ENCODE assay signal across 20 cellular contexts in the genomic region with DNA sequence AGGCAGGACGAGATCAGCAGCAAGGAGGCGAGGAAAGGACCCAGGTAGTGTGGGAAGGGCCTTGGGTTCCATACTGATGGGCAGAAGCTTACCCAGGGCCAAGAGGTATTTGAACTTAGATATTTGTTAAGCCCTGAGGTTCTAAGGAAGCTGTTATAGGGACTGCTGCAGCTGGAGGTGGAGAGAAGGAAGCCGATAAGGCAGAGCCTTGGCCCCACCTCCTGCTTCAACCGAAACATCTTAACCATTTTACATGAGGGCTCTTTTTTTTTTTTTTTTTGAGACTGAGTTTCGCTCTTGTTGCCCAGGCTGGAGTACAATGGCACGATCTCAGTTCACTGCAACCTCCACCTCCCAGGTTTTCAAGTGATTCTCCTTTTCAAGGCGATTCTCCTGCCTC. TPM values are rescaled to one million over a fixed set of nuclear protein-coding genes. Genes with fewer than 3 reads are reported as not detected.
DNase-seq lines count a peak whose midpoint lies in the region; ATAC-seq and TF ChIP-seq lines count a peak whose summit lies in the region.
"Had no signal": no experiment of that assay in that cellular context is flagged by ENCODE, and none has a peak within 500 bp of the region (broad histone marks: within the 10 kb centered on the region; RNA-seq: fewer than 3 reads in every experiment).

No MANE protein-coding gene starts in this region.

- H3K9me3 Mint-ChIP-seq in activated CD4-positive, alpha-beta T cell treated with anti-CD3 and anti-CD28 coated beads, Interleukin-2, amount 10 ng/mL, durations not matched to agents 24 days and 14 days = no peaks in the 10 kb centered on the region
- H3K9me3 Mint-ChIP-seq in activated CD8-positive, alpha-beta T cell treated with anti-CD3 and anti-CD28 coated beads, Interleukin-2, amount 10 ng/mL, durations not matched to agents 7 days and 5 days (ENCODE audit: insufficient read depth) = no peaks in the 10 kb centered on the region
- H3K9me3 Mint-ChIP-seq in naive thymus-derived CD4-positive, alpha-beta T cell = no peaks in the 10 kb centered on the region
- H3K9me3 Mint-ChIP-seq in osteocyte (ENCODE audit: unreplicated experiment) (no peaks in the 10 kb centered on the region), WTC11 (no peaks in the 10 kb centered on the region)
- no peaks in the 10 kb centered on the region for H3K9me3 Mint-ChIP-seq in effector memory CD8-positive, alpha-beta T cell
- H3K9me3 Mint-ChIP-seq: memory B cell had no signal

- TF ChIP-seq CTCF in MM.1S (IDR thresholded peaks at IDR 0.05; ENCODE audit: low read length) (no peak), osteocyte (IDR thresholded peaks at IDR 0.05) (no peak), WTC11 (IDR thresholded peaks at IDR 0.05) (no peak)

- peak; percentile 13 for ATAC-seq in activated CD8-positive, alpha-beta T cell treated with anti-CD3 and anti-CD28 coated beads, Interleukin-2, amount 10 ng/mL, durations not matched to agents 7 days and 5 days
- peak; percentile 33 for ATAC-seq in naive thymus-derived CD4-positive, alpha-beta T cell
- no peak for ATAC-seq in effector memory CD8-positive, alpha-beta T cell (replicated peaks)
- ATAC-seq in WTC11 = no peak
- ATAC-seq: A549 had no signal

- peak; percentile 73 for DNase-seq in activated CD4-positive, alpha-beta T cell treated with anti-CD3 and anti-CD28 coated beads, Interleukin-2, amount 10 ng/mL, durations not matched to agents 24 days and 14 days
- DNase-seq in activated CD4-positive, alpha-beta T cell treated with anti-CD3 and anti-CD28 coated beads for 1 hour = no peak
- peak; percentile 86 for DNase-seq in MM.1S
- peak; percentile 36 for DNase-seq in activated CD8-positive, alpha-beta T cell treated with anti-CD3 and anti-CD28 coated beads, Interleukin-2, amount 10 ng/mL, durations not matched to agents 7 days and 5 days
- DNase-seq in naive thymus-derived CD4-positive, alpha-beta T cell = peak in 4 of 9 donors; percentile 36 to 49 (median 42)
- no peak for DNase-seq in osteocyte (ENCODE audit: extremely low spot score, unreplicated experiment)
- DNase-seq in effector memory CD8-positive, alpha-beta T cell = no peak
- no peak for DNase-seq in WTC11 (ENCODE audit: low spot score)
- DNase-seq: BE2C, Calu3, KG1, kidney glomerular epithelial cell, NCI-H1092, NCI-H2081 treated with DMSO at 0.1 percent for 48 hours, NCI-H510A treated with DMSO at 0.1 percent for 48 hours had no signal

- peak overlapping the region; percentile 70; the same call in 1 of the 2 replicates for H2AFZ ChIP-seq in MM.1S (ENCODE audit: low read length)

- no peaks in the 10 kb centered on the region for H3K27me3 Mint-ChIP-seq in activated CD4-positive, alpha-beta T cell treated with anti-CD3 and anti-CD28 coated beads, Interleukin-2, amount 10 ng/mL, durations not matched to agents 24 days and 14 days
- no peaks in the 10 kb centered on the region for H3K27me3 Mint-ChIP-seq in activated CD8-positive, alpha-beta T cell treated with anti-CD3 and anti-CD28 coated beads, Interleukin-2, amount 10 ng/mL, durations not matched to agents 7 days and 5 days (ENCODE audit: low read depth)
- no peaks in the 10 kb centered on the region for H3K27me3 Mint-ChIP-seq in naive thymus-derived CD4-positive, alpha-beta T cell
- H3K27me3 Mint-ChIP-seq in osteocyte (ENCODE audit: unreplicated experiment) = no peaks in the 10 kb centered on the region
- H3K27me3 Mint-ChIP-seq in effector memory CD8-positive, alpha-beta T cell = no peaks in the 10 kb centered on the region
- no peaks in the 10 kb centered on the region for H3K27me3 Mint-ChIP-seq in WTC11 (ENCODE audit: low read depth)

- H3K27ac Mint-ChIP-seq in activated CD4-positive, alpha-beta T cell treated with anti-CD3 and anti-CD28 coated beads, Interleukin-2, amount 10 ng/mL, durations not matched to agents 24 days and 14 days = peak overlapping the region; percentile 51
- peak overlapping the region; percentile 74 for H3K27ac Mint-ChIP-seq in activated CD8-positive, alpha-beta T cell treated with anti-CD3 and anti-CD28 coated beads, Interleukin-2, amount 10 ng/mL, durations not matched to agents 7 days and 5 days
- H3K27ac Mint-ChIP-seq in naive thymus-derived CD4-positive, alpha-beta T cell = peak overlapping the region; percentile 72 to 95 (median 86)
- no peak overlapping the region for H3K27ac Mint-ChIP-seq in osteocyte (ENCODE audit: unreplicated experiment)
- peak overlapping the region in 1 of 2 donors; percentile 79 for H3K27ac Mint-ChIP-seq in effector memory CD8-positive, alpha-beta T cell
- no peak overlapping the region for H3K27ac Mint-ChIP-seq in WTC11
- H3K27ac Mint-ChIP-seq: memory B cell had no signal

- H3K4me2 ChIP-seq in MM.1S (ENCODE audit: low read depth, low read length) = peak overlapping the region; percentile 95
- H3K4me2 ChIP-seq: A549 had no signal

- H3K4me1 ChIP-seq in MM.1S (ENCODE audit: low read length) = peaks cover 62% of the 10 kb centered on the region
- peaks cover 46 to 62% of the 10 kb centered on the region in 2 donors for H3K4me1 ChIP-seq in naive thymus-derived CD4-positive, alpha-beta T cell (ENCODE audit: control insufficient read depth in 2 of 2, insufficient read depth in 2 of 2, low read length in 2 of 2)
- H3K4me1 ChIP-seq: ascending aorta, right atrium auricular region had no signal

- H3K27me3 ChIP-seq in MM.1S (replicated peaks; ENCODE audit: insufficient read depth, low read length) = no peaks in the 10 kb centered on the region
- no peaks in the 10 kb centered on the region for H3K27me3 ChIP-seq in naive thymus-derived CD4-positive, alpha-beta T cell (ENCODE audit: control insufficient read depth in 2 of 2, insufficient read depth in 2 of 2, low read length in 2 of 2)
- H3K27me3 ChIP-seq: ascending aorta, BE2C, right atrium auricular region had no signal

- peak overlapping the region; percentile 97 for H3K27ac ChIP-seq in MM.1S (ENCODE audit: low read length)
- peak overlapping the region; percentile 26 for H3K27ac ChIP-seq in naive thymus-derived CD4-positive, alpha-beta T cell (ENCODE audit: low read depth, low read length)
- H3K27ac ChIP-seq: A549, ascending aorta, right atrium auricular region had no signal

- intact Hi-C loops in activated CD4-positive, alpha-beta T cell treated with anti-CD3 and anti-CD28 coated beads, Interleukin-2, amount 10 ng/mL, durations not matched to agents 24 days and 14 days (cut with micrococcal nuclease) = no loop called here
- intact Hi-C loops in naive thymus-derived CD4-positive, alpha-beta T cell (cut with micrococcal nuclease) = no loop called here

- POLR2A ChIA-PET in activated CD8-positive, alpha-beta T cell treated with anti-CD3 and anti-CD28 coated beads, Interleukin-2, amount 10 ng/mL, durations not matched to agents 7 days and 5 days (lab: Charles Lee) = interaction anchor here (1.2 kb wide), 1 partner anchor 9 kb away, joined by 3 read pairs; a partner anchor contains a TSS
- POLR2A ChIA-PET in naive thymus-derived CD4-positive, alpha-beta T cell (lab: Charles Lee) = interaction anchor here (0.7 to 6.7 kb wide), 5 partner anchors 9 to 1200 kb away, joined by 4 to 31 read pairs (median 5); a partner anchor contains a TSS
- POLR2A ChIA-PET in WTC11 (lab: Charles Lee) = interaction anchor here (0.8 kb wide), 1 partner anchor 9 kb away, joined by 3 read pairs; a partner anchor contains a TSS

- peak overlapping the region; percentile 70 for H3K9ac ChIP-seq in MM.1S (ENCODE audit: low read length)

- H3K79me2 ChIP-seq in MM.1S (ENCODE audit: low read length) = peaks cover 17% of the 10 kb centered on the region; the same call in 1 of the 2 replicates

- CTCF ChIA-PET in activated CD8-positive, alpha-beta T cell treated with anti-CD3 and anti-CD28 coated beads, Interleukin-2, amount 10 ng/mL, durations not matched to agents 7 days and 5 days (lab: Charles Lee) = interaction anchor here (0.6 to 1.7 kb wide), 4 partner anchors 9 to 81 kb away, joined by 3 to 8 read pairs (median 6); a partner anchor contains a TSS
- CTCF ChIA-PET in naive thymus-derived CD4-positive, alpha-beta T cell (lab: Charles Lee) = interaction anchor here (0.7 to 2.3 kb wide), 6 partner anchors 9 to 877 kb away, joined by 3 to 9 read pairs (median 4); no protein-coding TSS in a partner anchor
- CTCF ChIA-PET in WTC11 (lab: Charles Lee) = interaction anchor here (0.6 to 1.1 kb wide), 4 partner anchors 10 to 191 kb away, joined by 3 to 5 read pairs (median 4); a partner anchor contains a TSS

- no peaks in the 10 kb centered on the region for H3K9me2 ChIP-seq in MM.1S (replicated peaks; ENCODE audit: insufficient read depth, low read length)

- peak overlapping the region; percentile 47 for H3K4me3 ChIP-seq in MM.1S (ENCODE audit: low read length)
- H3K4me3 ChIP-seq in naive thymus-derived CD4-positive, alpha-beta T cell (ENCODE audit: low read length) = no peak overlapping the region
- H3K4me3 ChIP-seq: A549, ascending aorta, right atrium auricular region had no signal

- peaks cover 12% of the 10 kb centered on the region for H3K36me3 Mint-ChIP-seq in activated CD4-positive, alpha-beta T cell treated with anti-CD3 and anti-CD28 coated beads, Interleukin-2, amount 10 ng/mL, durations not matched to agents 24 days and 14 days (ENCODE audit: low read depth)
- peaks cover under 1% of the 10 kb centered on the region for H3K36me3 Mint-ChIP-seq in activated CD8-positive, alpha-beta T cell treated with anti-CD3 and anti-CD28 coated beads, Interleukin-2, amount 10 ng/mL, durations not matched to agents 7 days and 5 days (ENCODE audit: low read depth)
- H3K36me3 Mint-ChIP-seq in naive thymus-derived CD4-positive, alpha-beta T cell = peaks cover 0 to 1% (median 0%) of the 10 kb centered on the region in 5 donors
- H3K36me3 Mint-ChIP-seq in osteocyte (ENCODE audit: unreplicated experiment) = no peaks in the 10 kb centered on the region
- H3K36me3 Mint-ChIP-seq in effector memory CD8-positive, alpha-beta T cell (ENCODE audit: insufficient read depth) = peaks cover 7% of the 10 kb centered on the region
- no peaks in the 10 kb centered on the region; the same call in 1 of the 2 replicates for H3K36me3 Mint-ChIP-seq in WTC11
- H3K36me3 Mint-ChIP-seq: memory B cell had no signal

- H3K36me3 ChIP-seq in MM.1S (replicated peaks; ENCODE audit: insufficient read depth, low read length) = no peaks in the 10 kb centered on the region
- peaks cover 0 to 1% (median 0%) of the 10 kb centered on the region in 3 experiments for H3K36me3 ChIP-seq in naive thymus-derived CD4-positive, alpha-beta T cell (ENCODE audit: control insufficient read depth in 2 of 3, insufficient read depth in 3 of 3, low read length in 3 of 3)
- H3K36me3 ChIP-seq: ascending aorta, right atrium auricular region had no signal

- no peaks in the 10 kb centered on the region for H3K9me3 ChIP-seq in MM.1S (replicated peaks; ENCODE audit: insufficient read depth, low read length)
- no peaks in the 10 kb centered on the region for H3K9me3 ChIP-seq in naive thymus-derived CD4-positive, alpha-beta T cell (ENCODE audit: control insufficient read depth in 2 of 3, low read length in 3 of 3)
- H3K9me3 ChIP-seq: A549, ascending aorta, BE2C, right atrium auricular region had no signal

- H3F3A ChIP-seq in MM.1S (ENCODE audit: insufficient read depth, low read length) = peaks cover 64% of the 10 kb centered on the region

- H3K4me1 Mint-ChIP-seq in activated CD4-positive, alpha-beta T cell treated with anti-CD3 and anti-CD28 coated beads, Interleukin-2, amount 10 ng/mL, durations not matched to agents 24 days and 14 days = peaks cover 54% of the 10 kb centered on the region
- peaks cover 66% of the 10 kb centered on the region for H3K4me1 Mint-ChIP-seq in activated CD8-positive, alpha-beta T cell treated with anti-CD3 and anti-CD28 coated beads, Interleukin-2, amount 10 ng/mL, durations not matched to agents 7 days and 5 days (ENCODE audit: low read depth)
- peaks cover 50 to 65% (median 63%) of the 10 kb centered on the region in 7 donors for H3K4me1 Mint-ChIP-seq in naive thymus-derived CD4-positive, alpha-beta T cell
- H3K4me1 Mint-ChIP-seq in osteocyte (ENCODE audit: unreplicated experiment) (peaks cover 9% of the 10 kb centered on the region), WTC11 (peaks cover 12% of the 10 kb centered on the region)
- peaks cover 18 to 48% of the 10 kb centered on the region in 2 donors for H3K4me1 Mint-ChIP-seq in effector memory CD8-positive, alpha-beta T cell (ENCODE audit: low read depth in 2 of 2)

- peak overlapping the region; percentile 37 for H3K4me3 Mint-ChIP-seq in activated CD4-positive, alpha-beta T cell treated with anti-CD3 and anti-CD28 coated beads, Interleukin-2, amount 10 ng/mL, durations not matched to agents 24 days and 14 days
- no peak overlapping the region for H3K4me3 Mint-ChIP-seq in activated CD8-positive, alpha-beta T cell treated with anti-CD3 and anti-CD28 coated beads, Interleukin-2, amount 10 ng/mL, durations not matched to agents 7 days and 5 days
- H3K4me3 Mint-ChIP-seq in naive thymus-derived CD4-positive, alpha-beta T cell = peak overlapping the region; percentile 21 to 71 (median 60)
- no peak overlapping the region for H3K4me3 Mint-ChIP-seq in osteocyte (ENCODE audit: unreplicated experiment)
- no peak overlapping the region for H3K4me3 Mint-ChIP-seq in effector memory CD8-positive, alpha-beta T cell
- H3K4me3 Mint-ChIP-seq in WTC11 = no peak overlapping the region
- H3K4me3 Mint-ChIP-seq: memory B cell had no signal

- H4K20me1 ChIP-seq in MM.1S (ENCODE audit: insufficient read depth, low read length) = no peaks in the 10 kb centered on the region

RNA-seq across cellular contexts. Expression of a gene that starts 8.6 kb away (rescaled TPM):
- total RNA-seq in activated CD4-positive, alpha-beta T cell treated with anti-CD3 and anti-CD28 coated beads, Interleukin-2, amount 10 ng/mL, durations not matched to agents 24 days and 14 days = 3.2 and 4.1 TPM in 2 replicates
- 10 to 100 TPM; 29.9 to 31.4 TPM for total RNA-seq in activated CD8-positive, alpha-beta T cell treated with anti-CD3 and anti-CD28 coated beads, Interleukin-2, amount 10 ng/mL, durations not matched to agents 7 days and 5 days
- 100 to 1,000 TPM in 3 of 5 experiments, 10 to 100 TPM in 2; 53.3 to 173 (median 110) TPM for total RNA-seq in naive thymus-derived CD4-positive, alpha-beta T cell
- polyA plus RNA-seq in naive thymus-derived CD4-positive, alpha-beta T cell = 100 to 1,000 TPM; 178 to 252 TPM
- total RNA-seq in osteocyte = 0.86 and 1.1 TPM in 2 replicates
- total RNA-seq in WTC11 (2021) = 3.0 to 3.6 TPM (median 3.5 TPM) in 3 replicates

RNA-seq across cellular contexts. Expression of a gene that starts 17.8 kb away (rescaled TPM):
- 86.7 and 86.8 TPM in 2 replicates for total RNA-seq in activated CD4-positive, alpha-beta T cell treated with anti-CD3 and anti-CD28 coated beads, Interleukin-2, amount 10 ng/mL, durations not matched to agents 24 days and 14 days
- total RNA-seq in activated CD8-positive, alpha-beta T cell treated with anti-CD3 and anti-CD28 coated beads, Interleukin-2, amount 10 ng/mL, durations not matched to agents 7 days and 5 days = 10 to 100 TPM; 37.1 to 38.8 TPM
- 10 to 100 TPM; 34.0 to 48.0 (median 44.0) TPM for total RNA-seq in naive thymus-derived CD4-positive, alpha-beta T cell
- 10 to 100 TPM; 14.2 to 30.0 TPM for polyA plus RNA-seq in naive thymus-derived CD4-positive, alpha-beta T cell
- total RNA-seq in osteocyte (34.3 and 34.4 TPM in 2 replicates), WTC11 (2021) (38.6 to 48.5 TPM (median 42.2 TPM) in 3 replicates)

RNA-seq across cellular contexts. Expression of a gene that starts 53.6 kb away (rescaled TPM):
- not detected in 2 replicates for total RNA-seq in activated CD4-positive, alpha-beta T cell treated with anti-CD3 and anti-CD28 coated beads, Interleukin-2, amount 10 ng/mL, durations not matched to agents 24 days and 14 days
- not detected for total RNA-seq in activated CD8-positive, alpha-beta T cell treated with anti-CD3 and anti-CD28 coated beads, Interleukin-2, amount 10 ng/mL, durations not matched to agents 7 days and 5 days
- total RNA-seq in naive thymus-derived CD4-positive, alpha-beta T cell = 1 to 10 TPM in 3 of 5 experiments, under 1 TPM in 2; 0.32 to 1.9 (median 1.1) TPM
- polyA plus RNA-seq in naive thymus-derived CD4-positive, alpha-beta T cell = under 1 TPM in 1 of 2 donors, not detected in 1; 0.53 TPM
- total RNA-seq in osteocyte (0.68 TPM in 1 of 2 replicates, not detected in the other), WTC11 (2021) (0.09 to 0.23 TPM (median 0.17 TPM) in 3 replicates)
- total RNA-seq: osteoblast had no signal

Comparison
In these comparisons a context has a peak if more than half of its experiments do, and no peak if none do; other contexts are left out.
1. DNase-seq: peak in activated CD4-positive, alpha-beta T cell treated with anti-CD3 and anti-CD28 coated beads, Interleukin-2, amount 10 ng/mL, durations not matched to agents 24 days and 14 days (single experiment), MM.1S (single experiment) and activated CD8-positive, alpha-beta T cell treated with anti-CD3 and anti-CD28 coated beads, Interleukin-2, amount 10 ng/mL, durations not matched to agents 7 days and 5 days (single experiment); none in activated CD4-positive, alpha-beta T cell treated with anti-CD3 and anti-CD28 coated beads for 1 hour (single experiment), osteocyte (single experiment), effector memory CD8-positive, alpha-beta T cell (0 of 3) and WTC11 (single experiment).
2. H3K27ac Mint-ChIP-seq: peak in activated CD4-positive, alpha-beta T cell treated with anti-CD3 and anti-CD28 coated beads, Interleukin-2, amount 10 ng/mL, durations not matched to agents 24 days and 14 days (single experiment), activated CD8-positive, alpha-beta T cell treated with anti-CD3 and anti-CD28 coated beads, Interleukin-2, amount 10 ng/mL, durations not matched to agents 7 days and 5 days (single experiment) and naive thymus-derived CD4-positive, alpha-beta T cell (9 of 9); none in osteocyte (single experiment) and WTC11 (single experiment).
3. H3K4me3 Mint-ChIP-seq: peak in activated CD4-positive, alpha-beta T cell treated with anti-CD3 and anti-CD28 coated beads, Interleukin-2, amount 10 ng/mL, durations not matched to agents 24 days and 14 days (single experiment) and naive thymus-derived CD4-positive, alpha-beta T cell (10 of 10); none in activated CD8-positive, alpha-beta T cell treated with anti-CD3 and anti-CD28 coated beads, Interleukin-2, amount 10 ng/mL, durations not matched to agents 7 days and 5 days (single experiment), osteocyte (single experiment), effector memory CD8-positive, alpha-beta T cell (0 of 2) and WTC11 (single experiment).
4. ATAC-seq: peak in activated CD8-positive, alpha-beta T cell treated with anti-CD3 and anti-CD28 coated beads, Interleukin-2, amount 10 ng/mL, durations not matched to agents 7 days and 5 days (single experiment) and naive thymus-derived CD4-positive, alpha-beta T cell (single experiment); none in effector memory CD8-positive, alpha-beta T cell (single experiment) and WTC11 (single experiment).